Comparison of ENCODE assay signal across 22 cellular contexts in genomic region chr9:31608881-31609280, GRCh38.
DNase-seq lines count a peak whose midpoint lies in the region; ATAC-seq, FAIRE-seq and TF ChIP-seq lines count a peak whose summit lies in the region.
"Had no signal": no experiment of that assay in that cellular context is flagged by ENCODE, and none has a peak within 500 bp of the region (broad histone marks: within the 10 kb centered on the region; RNA-seq: fewer than 3 reads in every experiment).

No MANE protein-coding gene starts in this region.

- no peak for ATAC-seq in PC-3

- no peaks in the 10 kb centered on the region for H3F3A ChIP-seq in PC-3 (ENCODE audit: low read length, unreplicated experiment)

- TF ChIP-seq POLR2A in adrenal gland (IDR thresholded peaks at IDR 0.05) (no peak), testis (IDR thresholded peaks at IDR 0.05) (no peak)

- H4K20me1 ChIP-seq in PC-3 (ENCODE audit: low read length) (no peaks in the 10 kb centered on the region), osteoblast (ENCODE audit: insufficient read depth, low read length) (no peaks in the 10 kb centered on the region)

- H3K4me2 ChIP-seq in PC-3 (ENCODE audit: low read length) (no peak overlapping the region), osteoblast (ENCODE audit: insufficient read depth, low read length) (peak overlapping the region; percentile 14)

- H3K27ac ChIP-seq in PC-3 (ENCODE audit: low read length): no peak overlapping the region
- no peak overlapping the region for H3K27ac ChIP-seq in osteoblast (ENCODE audit: low read depth, low read length)
- H3K27ac ChIP-seq in adrenal gland: no peak overlapping the region
- no peak overlapping the region for H3K27ac ChIP-seq in testis
- H3K27ac ChIP-seq: C4-2B, SK-N-MC had no signal

- no peak overlapping the region for H3K9ac ChIP-seq in PC-3 (ENCODE audit: low read length)

- no peaks in the 10 kb centered on the region for H3K4me1 ChIP-seq in PC-3 (ENCODE audit: insufficient read depth, low read length)
- peaks cover 9% of the 10 kb centered on the region for H3K4me1 ChIP-seq in osteoblast (ENCODE audit: insufficient read depth, low read length)
- no peaks in the 10 kb centered on the region for H3K4me1 ChIP-seq in adrenal gland (replicated peaks in 1 of 2)
- H3K4me1 ChIP-seq in testis: no peaks in the 10 kb centered on the region

- H3K4me3 ChIP-seq in PC-3 (ENCODE audit: low read length) (no peak overlapping the region), bronchial epithelial cell (ENCODE audit: low read depth, low read length) (no peak overlapping the region), osteoblast (ENCODE audit: insufficient read depth, low read length) (no peak overlapping the region), adrenal gland (no peak overlapping the region), testis (no peak overlapping the region)
- H3K4me3 ChIP-seq: MG63, SK-N-MC had no signal

- H3K9me2 ChIP-seq in PC-3 (replicated peaks; ENCODE audit: low read length): no peaks in the 10 kb centered on the region

- no peak overlapping the region for H2AFZ ChIP-seq in PC-3 (ENCODE audit: low read length)
- no peak overlapping the region for H2AFZ ChIP-seq in osteoblast (ENCODE audit: low read length)

- CTCF ChIA-PET in PC-3 (lab: Charles Lee): no interaction called here

- H3K9me3 ChIP-seq in PC-3 (ENCODE audit: low read length) (no peaks in the 10 kb centered on the region), osteoblast (ENCODE audit: low read depth, low read length) (no peaks in the 10 kb centered on the region), adrenal gland (replicated peaks in 1 of 3) (no peaks in the 10 kb centered on the region), testis (no peaks in the 10 kb centered on the region)
- H3K9me3 ChIP-seq: MG63 had no signal

- DNase-seq in NCI-H2171 treated with DMSO at 0.1 percent for 48 hours (lab: John Stamatoyannopoulos, UW): peak; percentile 20
- DNase-seq in NCI-H2171 (lab: John Stamatoyannopoulos, UW): no peak
- peak; percentile 4 for DNase-seq in PC-3
- DNase-seq in bronchial epithelial cell (ENCODE audit: low read depth): peak; percentile 63
- DNase-seq in osteoblast (ENCODE audit: insufficient read length, low spot score, missing footprints): no peak
- DNase-seq in adrenal gland: no peak
- DNase-seq in testis: no peak
- no peak for DNase-seq in NAMALWA (ENCODE audit: low spot score)
- DNase-seq: CD8-positive, alpha-beta memory T cell; DMS79; Karpas-422; NCI-H1048; NCI-H1436; NCI-H187 treated with DMSO at 0.1 percent for 48 hours; NCI-H345; NCI-H524 treated with DMSO at 0.1 percent for 48 hours; RPMI8226; SHP77 treated with DMSO at 0.1 percent for 48 hours had no signal

- H3K27me3 ChIP-seq in PC-3 (ENCODE audit: low read length): no peaks in the 10 kb centered on the region
- no peaks in the 10 kb centered on the region for H3K27me3 ChIP-seq in bronchial epithelial cell (ENCODE audit: control insufficient read depth, insufficient read depth, low read length)
- H3K27me3 ChIP-seq in osteoblast (ENCODE audit: insufficient read depth, low read length): no peaks in the 10 kb centered on the region
- no peaks in the 10 kb centered on the region for H3K27me3 ChIP-seq in adrenal gland
- no peaks in the 10 kb centered on the region for H3K27me3 ChIP-seq in testis
- H3K27me3 ChIP-seq: MG63 had no signal

- BruUV-seq in PC-3 (replicated peaks; lab: Mats Ljungman, UMichigan): no TSS peak

- H3K36me3 ChIP-seq in PC-3 (ENCODE audit: low read depth, low read length) (no peaks in the 10 kb centered on the region), bronchial epithelial cell (ENCODE audit: control insufficient read depth, insufficient read depth, low read length) (no peaks in the 10 kb centered on the region), osteoblast (ENCODE audit: insufficient read depth, low read length) (no peaks in the 10 kb centered on the region), adrenal gland (replicated peaks in 1 of 2) (no peaks in the 10 kb centered on the region), testis (ENCODE audit: low read depth, missing control alignments) (no peaks in the 10 kb centered on the region)
- H3K36me3 ChIP-seq: MG63 had no signal

- no peak for FAIRE-seq in bronchial epithelial cell (lab: Jason Lieb, UNC)
- FAIRE-seq: GM19239 had no signal

- TF ChIP-seq CTCF in PC-3 (conservative IDR thresholded peaks at IDR 0.05; ENCODE audit: low read depth, low read length) (no peak), bronchial epithelial cell (IDR thresholded peaks at IDR 0.05; ENCODE audit: insufficient read depth, low read length, severe bottlenecking) (no peak), osteoblast (IDR thresholded peaks at IDR 0.05; ENCODE audit: extremely low read depth, low read depth, low read length) (no peak), adrenal gland (IDR thresholded peaks at IDR 0.05) (no peak), testis (IDR thresholded peaks at IDR 0.05) (no peak)

- intact Hi-C loops in PC-3 (cut with micrococcal nuclease): no loop called here
- intact Hi-C loops in adrenal gland (cut with DNase I): no loop called here
- intact Hi-C loops in testis (cut with DNase I; ENCODE audit: low total_unique reads): no loop called here

- 44 to 67% (median 57%) methylated on average over 1 of the region's 1 CpG for WGBS in adrenal gland, 4 donors
- 55 to 83% methylated on average over 1 of the region's 1 CpG for WGBS in testis, 2 donors

- POLR2A ChIA-PET in PC-3 (lab: Charles Lee; ENCODE audit: unreplicated experiment): no interaction called here

- H3K79me2 ChIP-seq in PC-3 (ENCODE audit: low read length): no peaks in the 10 kb centered on the region
- H3K79me2 ChIP-seq in osteoblast (ENCODE audit: insufficient read depth, low read length): no peaks in the 10 kb centered on the region

Comparison
In these comparisons a context has a peak if more than half of its experiments do, and no peak if none do; other contexts are left out.
1. DNase-seq: peak in NCI-H2171 treated with DMSO at 0.1 percent for 48 hours (single experiment), PC-3 (single experiment) and bronchial epithelial cell (single experiment); none in NCI-H2171 (single experiment), osteoblast (single experiment), adrenal gland (0 of 7), testis (single experiment) and NAMALWA (single experiment).